In the genomic region with DNA sequence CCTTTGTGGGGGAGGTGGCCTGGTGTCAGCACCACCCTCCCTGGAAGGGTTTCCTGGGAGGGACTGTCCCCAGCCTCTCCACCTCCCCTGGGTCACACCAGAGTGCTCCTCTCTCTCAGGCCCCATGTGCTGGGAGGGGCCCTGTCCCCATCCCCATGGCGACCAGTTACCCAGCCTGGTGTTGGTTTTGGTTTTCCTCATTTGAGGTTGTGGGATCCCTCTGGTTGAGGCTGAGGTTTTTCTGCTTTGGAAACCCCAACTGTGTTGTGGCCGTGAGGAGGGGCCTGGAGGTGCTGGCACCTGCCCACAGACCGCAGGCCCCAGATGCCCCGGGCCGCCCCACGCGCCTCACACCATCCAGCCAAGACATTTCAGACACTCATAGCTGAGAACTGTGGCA, we compare ENCODE assay signal across 8 cellular contexts.
DNase-seq lines count a peak whose midpoint lies in the region; ATAC-seq and TF ChIP-seq lines count a peak whose summit lies in the region.

No MANE protein-coding gene starts in this region.

- 81 to 93% methylated on average over 6 to 7 of the region's 7 CpGs for WGBS in tibial nerve, 2 donors

- peak; percentile 84 for DNase-seq in GM06990 (ENCODE audit: extremely low read depth, insufficient read length)
- DNase-seq in HK-2 (ENCODE audit: unreplicated experiment), result peak; percentile 60
- peak; percentile 25 for DNase-seq in activated T-helper 9 cell treated with anti-CD3 and anti-CD28 coated beads, Interleukin-2, amount 50 U/mL, for 16 hours (ENCODE audit: low read depth)
- DNase-seq in stimulated activated CD8-positive, alpha-beta memory T cell treated with anti-CD3 and anti-CD28 coated beads, Interleukin-7, amount 100 ng/mL, for 48 hours (ENCODE audit: extremely low read depth in 1 of 2, low read depth in 1 of 2), result peak; percentile 69 to 71
- no peak for DNase-seq in NCI-H226
- no peak for DNase-seq in tibial nerve (ENCODE audit: low spot score in 2 of 2)
- DNase-seq in NCI-H1105 (lab: John Stamatoyannopoulos, UW), result no peak

- peaks cover 0 to 81% (median 24%) of the 10 kb centered on the region in 4 donors for H3K4me1 ChIP-seq in tibial nerve

- peak overlapping the region in 2 of 4 donors; percentile 36 to 75 for H3K27ac ChIP-seq in tibial nerve

- H3K4me3 ChIP-seq in GM06990 (replicated peaks; ENCODE audit: low read depth, low read length), result no peak overlapping the region
- H3K4me3 ChIP-seq in tibial nerve, result no peak overlapping the region

- H3K36me3 ChIP-seq in GM06990 (ENCODE audit: control insufficient read depth, insufficient read depth, low read length) (peaks cover 2% of the 10 kb centered on the region; the same call in 1 of the 2 replicates), tibial nerve (no peaks in the 10 kb centered on the region)

- no peaks in the 10 kb centered on the region for H3K9me3 ChIP-seq in tibial nerve

- no peaks in the 10 kb centered on the region for H3K27me3 ChIP-seq in GM06990 (replicated peaks; ENCODE audit: control insufficient read depth, insufficient read depth, low read length)
- no peaks in the 10 kb centered on the region for H3K27me3 ChIP-seq in tibial nerve

- no peak for TF ChIP-seq EP300 in tibial nerve (IDR thresholded peaks at IDR 0.05)

- TF ChIP-seq CTCF in GM06990 (IDR thresholded peaks at IDR 0.05; ENCODE audit: insufficient read depth, low read length, poor library complexity, severe bottlenecking), result no peak
- no peak for TF ChIP-seq CTCF in tibial nerve (IDR thresholded peaks at IDR 0.05)

- no peak for TF ChIP-seq POLR2A in tibial nerve (IDR thresholded peaks at IDR 0.05)

- ATAC-seq in GM21381 (IDR thresholded peaks at IDR 0.05; ENCODE audit: unreplicated experiment), result peak; percentile 67

Comparison
In these comparisons a context has a peak if more than half of its experiments do, and no peak if none do; other contexts are left out.
1. DNase-seq: peak in GM06990 (single experiment), HK-2 (single experiment), activated T-helper 9 cell treated with anti-CD3 and anti-CD28 coated beads, Interleukin-2, amount 50 U/mL, for 16 hours (single experiment) and stimulated activated CD8-positive, alpha-beta memory T cell treated with anti-CD3 and anti-CD28 coated beads, Interleukin-7, amount 100 ng/mL, for 48 hours (2 of 2); none in NCI-H226 (single experiment), tibial nerve (0 of 2) and NCI-H1105 (single experiment).